8 cellular contexts compared by ENCODE assay signal in the genomic region with DNA sequence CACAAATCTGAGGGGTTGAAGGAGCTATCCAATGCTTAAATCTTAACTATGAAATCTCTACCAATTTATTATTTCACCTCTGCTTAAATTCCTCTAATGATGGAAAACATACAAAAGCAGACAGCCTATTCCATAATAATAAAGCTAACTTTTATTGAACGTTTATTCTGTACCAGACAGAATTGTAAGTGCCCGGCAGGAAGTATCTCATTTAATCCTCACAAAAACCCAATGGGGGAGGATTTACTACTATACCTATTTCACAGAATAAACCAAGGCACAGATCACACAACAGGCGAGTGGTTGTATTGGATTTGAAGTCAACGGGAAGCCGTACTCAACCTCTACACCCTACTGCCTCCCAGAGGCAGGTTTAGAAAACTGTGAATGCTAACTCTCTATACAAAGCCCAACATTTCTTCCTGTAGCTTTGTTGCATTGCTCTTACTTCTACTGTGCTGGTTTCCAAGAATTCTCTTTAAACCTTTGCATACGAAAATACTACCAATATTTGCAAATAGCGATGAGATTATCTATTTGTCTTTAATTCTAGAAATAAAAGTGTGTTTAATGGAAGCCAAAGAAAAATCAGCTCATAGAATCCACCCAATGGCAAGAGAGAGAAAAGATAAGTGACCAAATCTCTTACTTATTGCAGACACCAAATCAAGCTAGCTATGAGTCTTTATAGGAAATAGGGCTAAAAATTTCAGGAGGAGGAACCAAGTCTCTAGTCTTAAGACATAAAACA. TPM values are rescaled to one million over a fixed set of nuclear protein-coding genes. Genes with fewer than 3 reads are reported as not detected.
A peak's percentile ranks its signal among the peaks of the same experiment; 100 is the strongest.
DNase-seq lines count a peak whose midpoint lies in the region; ATAC-seq, FAIRE-seq and TF ChIP-seq lines count a peak whose summit lies in the region.

No MANE protein-coding gene starts in this region.

- no peak overlapping the region for H4K91ac ChIP-seq in mesenchymal stem cell (ENCODE audit: low read length)

- H2BK5ac ChIP-seq in mesenchymal stem cell (ENCODE audit: low read depth, low read length, poor library complexity, severe bottlenecking), result no peak overlapping the region

- H3K9me2 ChIP-seq in Loucy (replicated peaks; ENCODE audit: low read depth, low read length), result no peaks in the 10 kb centered on the region

- H3K79me1 ChIP-seq in mesenchymal stem cell (replicated peaks; ENCODE audit: low read length, poor library complexity, severe bottlenecking), result no peaks in the 10 kb centered on the region

- H3K79me2 ChIP-seq in Loucy (ENCODE audit: insufficient read depth, low read length), result no peaks in the 10 kb centered on the region

- no peak overlapping the region for H3K9ac ChIP-seq in Loucy (ENCODE audit: low read depth, low read length, poor library complexity, severe bottlenecking)
- H3K9ac ChIP-seq in mesenchymal stem cell (ENCODE audit: low read length), result no peak overlapping the region

- no peak overlapping the region for H3K4ac ChIP-seq in mesenchymal stem cell (ENCODE audit: low read depth in 1 of 2, low read length in 2 of 2)

- intact Hi-C loops in Right ventricle myocardium inferior (cut with DNase I) (loop anchor here (2.0 to 5.0 kb wide), 2 partner anchors 252 to 342 kb away; no protein-coding TSS in a partner anchor), cardiac septum (cut with DNase I) (loop anchor here (5.0 kb wide), 1 partner anchor 252 kb away; no protein-coding TSS in a partner anchor)

- no peaks in the 10 kb centered on the region for H3K9me3 ChIP-seq in Loucy (ENCODE audit: insufficient read depth, low read depth, low read length)
- H3K9me3 ChIP-seq in mesenchymal stem cell (ENCODE audit: control insufficient read depth, low read length), result no peaks in the 10 kb centered on the region

- H3F3A ChIP-seq in Loucy (ENCODE audit: low read depth), result no peaks in the 10 kb centered on the region

- H3K4me1 ChIP-seq in Loucy (ENCODE audit: insufficient read depth, low read length, poor library complexity, severe bottlenecking) (no peaks in the 10 kb centered on the region), mesenchymal stem cell (ENCODE audit: control insufficient read depth, insufficient read depth, low read depth, low read length) (no peaks in the 10 kb centered on the region)

- H3K4me2 ChIP-seq in Loucy (ENCODE audit: low read depth, low read length, poor library complexity, severe bottlenecking), result no peak overlapping the region
- no peak overlapping the region for H3K4me2 ChIP-seq in mesenchymal stem cell (ENCODE audit: low read length, poor library complexity, severe bottlenecking)

- H2BK12ac ChIP-seq in mesenchymal stem cell (ENCODE audit: low read length in 2 of 2), result no peak overlapping the region

- H3K18ac ChIP-seq in mesenchymal stem cell (ENCODE audit: low read depth in 1 of 2, low read length in 2 of 2), result no peak overlapping the region

- H3K14ac ChIP-seq in mesenchymal stem cell (ENCODE audit: low read length in 2 of 2), result no peak overlapping the region

- no peaks in the 10 kb centered on the region for H4K20me1 ChIP-seq in Loucy (ENCODE audit: insufficient read depth, low read length, poor library complexity, severe bottlenecking)

- H3K27ac ChIP-seq in mesenchymal stem cell (ENCODE audit: low read length, poor library complexity, severe bottlenecking), result no peak overlapping the region

- 7% methylated on average over 5 of the region's 7 CpGs for WGBS in mesenchymal stem cell

- H2AK5ac ChIP-seq in mesenchymal stem cell (ENCODE audit: low read length, severe bottlenecking), result no peak overlapping the region

- H3K36me3 Mint-ChIP-seq in T-helper 2 cell treated with Interferon-gamma antibody and Interleukin-4, amounts not matched to agents 5 μg/mL and 100 μg/mL, for 36 hours (ENCODE audit: low read depth), result no peaks in the 10 kb centered on the region

- no peaks in the 10 kb centered on the region for H3K36me3 ChIP-seq in Loucy (ENCODE audit: insufficient read depth, low read length)
- no peaks in the 10 kb centered on the region for H3K36me3 ChIP-seq in mesenchymal stem cell (ENCODE audit: control insufficient read depth in 1 of 2, insufficient read depth in 2 of 2, low read depth in 1 of 2, low read length in 2 of 2)

- TF ChIP-seq CTCF in Loucy (conservative IDR thresholded peaks at IDR 0.05; ENCODE audit: low read length), result peak; percentile 91

- H3K9me3 Mint-ChIP-seq in T-helper 2 cell treated with Interferon-gamma antibody and Interleukin-4, amounts not matched to agents 5 μg/mL and 100 μg/mL, for 36 hours, result no peaks in the 10 kb centered on the region

- DNase-seq in Right ventricle myocardium inferior (ENCODE audit: missing footprints) (no peak), cardiac septum (ENCODE audit: low spot score) (no peak), HCEC 1CT (peak; percentile 68), mesenchymal stem cell (peak; percentile 64), urothelium cell line (ENCODE audit: low spot score) (peak; percentile 54)
- DNase-seq in T-helper 2 cell treated with Interferon-gamma antibody and Interleukin-4, amounts not matched to agents 5 μg/mL and 100 μg/mL, for 36 hours (ENCODE audit: low spot score), result peak; percentile 13
- DNase-seq in effector CD4-positive, alpha-beta T cell, result peak; percentile 9

- no peak overlapping the region for H4K8ac ChIP-seq in mesenchymal stem cell (ENCODE audit: low read length)

- peak; percentile 86 for ATAC-seq in Right ventricle myocardium inferior

- no peak overlapping the region for H3K4me3 Mint-ChIP-seq in T-helper 2 cell treated with Interferon-gamma antibody and Interleukin-4, amounts not matched to agents 5 μg/mL and 100 μg/mL, for 36 hours

- H2AFZ ChIP-seq in Loucy (ENCODE audit: low read length) (no peak overlapping the region), mesenchymal stem cell (ENCODE audit: low read depth, low read length) (no peak overlapping the region)

- no peak overlapping the region for H2BK120ac ChIP-seq in mesenchymal stem cell (ENCODE audit: low read depth, low read length)

- no peak overlapping the region for H3K27ac Mint-ChIP-seq in T-helper 2 cell treated with Interferon-gamma antibody and Interleukin-4, amounts not matched to agents 5 μg/mL and 100 μg/mL, for 36 hours

- H3K27me3 Mint-ChIP-seq in T-helper 2 cell treated with Interferon-gamma antibody and Interleukin-4, amounts not matched to agents 5 μg/mL and 100 μg/mL, for 36 hours (ENCODE audit: low read depth), result peaks cover 54% of the 10 kb centered on the region

- peaks cover 5% of the 10 kb centered on the region for H3K4me1 Mint-ChIP-seq in T-helper 2 cell treated with Interferon-gamma antibody and Interleukin-4, amounts not matched to agents 5 μg/mL and 100 μg/mL, for 36 hours (ENCODE audit: low read depth)

- H3K27me3 ChIP-seq in Loucy (ENCODE audit: insufficient read depth, low read length, poor library complexity, severe bottlenecking), result no peaks in the 10 kb centered on the region
- no peaks in the 10 kb centered on the region for H3K27me3 ChIP-seq in mesenchymal stem cell (ENCODE audit: control insufficient read depth in 1 of 2, insufficient read depth in 1 of 2, low read length in 2 of 2)

- no peak overlapping the region for H3K23ac ChIP-seq in mesenchymal stem cell (ENCODE audit: low read length in 2 of 2)

- H3K4me3 ChIP-seq in Loucy (ENCODE audit: low read length, poor library complexity, severe bottlenecking) (no peak overlapping the region), mesenchymal stem cell (ENCODE audit: insufficient read depth in 1 of 2, low read depth in 1 of 2, low read length in 2 of 2) (no peak overlapping the region)

- no peak for FAIRE-seq in urothelium cell line (lab: Jason Lieb, UNC)

- no peak overlapping the region for H2BK15ac ChIP-seq in mesenchymal stem cell (ENCODE audit: low read depth, poor library complexity, severe bottlenecking)

RNA-seq across cellular contexts. Expression of a gene that starts 33.5 kb away (rescaled TPM):
- 4.9 TPM for total RNA-seq in Right ventricle myocardium inferior
- 7.4 TPM for total RNA-seq in cardiac septum
- polyA plus RNA-seq in mesenchymal stem cell (2013, experiment 1 of 2), result 3.6 TPM
- 5.3 TPM for polyA plus RNA-seq in mesenchymal stem cell (2013, experiment 2 of 2)

RNA-seq across cellular contexts. Expression of a gene that starts 48.2 kb away (rescaled TPM):
- total RNA-seq in Right ventricle myocardium inferior (0.19 TPM), cardiac septum (0.22 TPM)
- polyA plus RNA-seq in mesenchymal stem cell (2013, experiment 1 of 2), result not detected
- polyA plus RNA-seq in mesenchymal stem cell (2013, experiment 2 of 2), result not detected

Comparison
In these comparisons a context has a peak if more than half of its experiments do, and no peak if none do; other contexts are left out.
1. DNase-seq: peak in HCEC 1CT (single experiment), T-helper 2 cell treated with Interferon-gamma antibody and Interleukin-4, amounts not matched to agents 5 μg/mL and 100 μg/mL, for 36 hours (single experiment), effector CD4-positive, alpha-beta T cell (single experiment), mesenchymal stem cell (single experiment) and urothelium cell line (single experiment); none in Right ventricle myocardium inferior (single experiment) and cardiac septum (single experiment).